19 cellular contexts compared by ENCODE assay signal in genomic region chr9:129089246-129089645, GRCh38. TPM values are rescaled to one million over a fixed set of nuclear protein-coding genes. Genes with fewer than 3 reads are reported as not detected.
DNase-seq lines count a peak whose midpoint lies in the region; ATAC-seq and TF ChIP-seq lines count a peak whose summit lies in the region.
"Had no signal": no experiment of that assay in that cellular context is flagged by ENCODE, and none has a peak within 500 bp of the region (broad histone marks: within the 10 kb centered on the region; RNA-seq: fewer than 3 reads in every experiment).

No MANE protein-coding gene starts in this region.

- TF ChIP-seq POLR2A in right lobe of liver (IDR thresholded peaks at IDR 0.05), result no peak

- H3K27ac ChIP-seq in right lobe of liver, result peak overlapping the region in 2 of 3 donors; percentile 69 to 86
- H3K27ac ChIP-seq: 22Rv1; BLaER1 treated with 17β-estradiol and CSF1 and Interleukin-3, amounts not matched to agents 10 nM and 100 nM had no signal

- H3K27me3 ChIP-seq in right lobe of liver, result no peaks in the 10 kb centered on the region
- H3K27me3 ChIP-seq: BE2C; BLaER1 treated with 17β-estradiol and CSF1 and Interleukin-3, amounts not matched to agents 10 nM and 100 nM had no signal

- peaks cover 0 to 27% (median 12%) of the 10 kb centered on the region in 4 donors for H3K4me1 ChIP-seq in right lobe of liver
- H3K4me1 ChIP-seq: BE2C had no signal

- no peak overlapping the region for H3K4me3 ChIP-seq in right lobe of liver
- H3K4me3 ChIP-seq: BLaER1 treated with 17β-estradiol and CSF1 and Interleukin-3, amounts not matched to agents 10 nM and 100 nM; GM12878; GM23338 had no signal

- peak; percentile 11 for DNase-seq in activated naive CD4-positive, alpha-beta T cell treated with anti-CD3 and anti-CD28 coated beads, Interleukin-2, amount 50 U/mL, for 16 hours
- no peak for DNase-seq in activated naive CD4-positive, alpha-beta T cell (lab: John Stamatoyannopoulos, UW)
- DNase-seq in left lobe of liver (ENCODE audit: low spot score) (peak; percentile 96), right lobe of liver (peak; percentile 64 to 95 (median 94)), GM19238 (ENCODE audit: insufficient read length, low spot score) (no peak)
- DNase-seq: BE2C; CD4-positive, alpha-beta T cell; CD8-positive, alpha-beta memory T cell; DMS 273 treated with DMSO at 0.1 percent for 48 hours; DMS79; EL; GDM1; H9 had no signal

- intact Hi-C loops in right lobe of liver (cut with DNase I), result no loop called here

- H3K36me3 ChIP-seq in right lobe of liver, result peaks cover 0 to 22% (median 11%) of the 10 kb centered on the region in 4 donors

- no peaks in the 10 kb centered on the region for H3K9me3 ChIP-seq in right lobe of liver
- H3K9me3 ChIP-seq: BE2C; BLaER1 treated with 17β-estradiol and CSF1 and Interleukin-3, amounts not matched to agents 10 nM and 100 nM had no signal

- peak in 1 of 4 donors; percentile 13 for TF ChIP-seq CTCF in right lobe of liver (IDR thresholded peaks at IDR 0.05)

- peak; percentile 91 for ATAC-seq in left lobe of liver
- ATAC-seq in right lobe of liver, result peak; percentile 83 to 94 (median 90)
- ATAC-seq in HG03354 (IDR thresholded peaks at IDR 0.05; ENCODE audit: poor library complexity, severe bottlenecking, unreplicated experiment), result no peak
- ATAC-seq: GM12878, GM23338, HCT116 had no signal

- WGBS in right lobe of liver (ENCODE audit: insufficient coverage, low coverage, low lambda C conversion rate, missing lambda C conversion rate), result 22% methylated on average over 13 of the region's 15 CpGs

RNA-seq across cellular contexts. Expression of gene DOLPP1, which starts 8.3 kb away (rescaled TPM):
- total RNA-seq in left lobe of liver (21.7 TPM), right lobe of liver (10 to 100 TPM; 10.1 to 16.8 (median 13.3) TPM)

RNA-seq across cellular contexts. Expression of gene CRAT, which starts 21.3 kb away (rescaled TPM):
- total RNA-seq in left lobe of liver (105 TPM), right lobe of liver (100 to 1,000 TPM in 4 of 6 experiments, 10 to 100 TPM in 2; 86.1 to 146 (median 104) TPM)

RNA-seq across cellular contexts. Expression of gene PTPA, which starts 22.0 kb away (rescaled TPM):
- total RNA-seq in left lobe of liver, result 62.3 TPM
- total RNA-seq in right lobe of liver, result 100 to 1,000 TPM in 1 of 6 experiments, 10 to 100 TPM in 5; 55.4 to 123 (median 62.0) TPM

RNA-seq across cellular contexts. Expression of gene MIGA2, which starts 52.8 kb away (rescaled TPM):
- total RNA-seq in left lobe of liver (22.1 TPM), right lobe of liver (10 to 100 TPM in 4 of 6 experiments, 1 to 10 TPM in 2; 9.1 to 16.4 (median 10.8) TPM)

Comparison
In these comparisons a context has a peak if more than half of its experiments do, and no peak if none do; other contexts are left out.
1. DNase-seq: peak in activated naive CD4-positive, alpha-beta T cell treated with anti-CD3 and anti-CD28 coated beads, Interleukin-2, amount 50 U/mL, for 16 hours (single experiment), left lobe of liver (single experiment) and right lobe of liver (3 of 3); none in activated naive CD4-positive, alpha-beta T cell (0 of 4) and GM19238 (single experiment).